In genomic region chr16:56189990-56190902, GRCh38 we compare ENCODE assay signal across 9 cellular contexts. TPM values are rescaled to one million over a fixed set of nuclear protein-coding genes. Genes with fewer than 3 reads are reported as not detected.
DNase-seq lines count a peak whose midpoint lies in the region; ATAC-seq, FAIRE-seq and TF ChIP-seq lines count a peak whose summit lies in the region.
"Had no signal": no experiment of that assay in that cellular context is flagged by ENCODE, and none has a peak within 500 bp of the region (broad histone marks: within the 10 kb centered on the region; RNA-seq: fewer than 3 reads in every experiment).

No MANE protein-coding gene starts in this region.

- POLR2A ChIA-PET in CD8-positive, alpha-beta memory T cell (lab: Charles Lee) = interaction anchor here (0.6 to 1.0 kb wide), 2 partner anchors 13 to 56 kb away, joined by 3 to 5 read pairs; no protein-coding TSS in a partner anchor
- POLR2A ChIA-PET in T-cell (lab: Charles Lee) = interaction anchor here in 1 of 2 donors (0.5 kb wide), 1 partner anchor 68 kb away, joined by 3 read pairs; no protein-coding TSS in a partner anchor

- ATAC-seq in T-cell (replicated peaks in 1 of 4) = peak in 2 of 4 experiments; percentile 2
- no peak for ATAC-seq in foreskin keratinocyte
- no peak for ATAC-seq in GM19455 (IDR thresholded peaks at IDR 0.05; ENCODE audit: unreplicated experiment)

- no peaks in the 10 kb centered on the region for H3K9me3 ChIP-seq in CD8-positive, alpha-beta memory T cell (ENCODE audit: low read length)

- H3K36me3 ChIP-seq in CD8-positive, alpha-beta memory T cell (ENCODE audit: insufficient read depth, low read length) = no peaks in the 10 kb centered on the region

- H3K36me3 Mint-ChIP-seq in CD8-positive, alpha-beta memory T cell = peaks cover 0 to 2% (median 0%) of the 10 kb centered on the region in 3 donors
- H3K36me3 Mint-ChIP-seq in T-cell = no peaks in the 10 kb centered on the region

- H3K4me3 ChIP-seq in CD8-positive, alpha-beta memory T cell (ENCODE audit: low read length) = peak overlapping the region; percentile 46

- peaks cover 12 to 25% of the 10 kb centered on the region in 2 donors for H3K27me3 Mint-ChIP-seq in CD8-positive, alpha-beta memory T cell
- H3K27me3 Mint-ChIP-seq in T-cell = peaks cover 27 to 32% of the 10 kb centered on the region in 2 donors

- peak overlapping the region; percentile 49 to 96 (median 88) for H3K27ac Mint-ChIP-seq in CD8-positive, alpha-beta memory T cell
- peak overlapping the region; percentile 23 to 25 for H3K27ac Mint-ChIP-seq in T-cell

- H3K4me1 ChIP-seq in CD8-positive, alpha-beta memory T cell (ENCODE audit: insufficient read depth, low read length) = peaks cover 24% of the 10 kb centered on the region
- H3K4me1 ChIP-seq in foreskin keratinocyte = no peaks in the 10 kb centered on the region

- CTCF ChIA-PET in CD8-positive, alpha-beta memory T cell (lab: Charles Lee) = interaction anchor here (1.2 to 1.6 kb wide), 5 partner anchors 10 to 72 kb away, joined by 3 to 5 read pairs (median 4); no protein-coding TSS in a partner anchor
- CTCF ChIA-PET in T-cell (lab: Charles Lee) = interaction anchor here (0.6 to 1.6 kb wide), 3 partner anchors 9 to 128 kb away, joined by 3 read pairs; no protein-coding TSS in a partner anchor

- peaks cover 14% of the 10 kb centered on the region for H3K27me3 ChIP-seq in CD8-positive, alpha-beta memory T cell (ENCODE audit: insufficient read depth, low read length, poor library complexity, severe bottlenecking)
- H3K27me3 ChIP-seq in foreskin keratinocyte = peaks cover 94% of the 10 kb centered on the region

- no peaks in the 10 kb centered on the region for H3K9me3 Mint-ChIP-seq in CD8-positive, alpha-beta memory T cell
- H3K9me3 Mint-ChIP-seq in T-cell = no peaks in the 10 kb centered on the region

- H3K4me3 Mint-ChIP-seq in CD8-positive, alpha-beta memory T cell = peak overlapping the region; percentile 81 to 89 (median 85)
- H3K4me3 Mint-ChIP-seq in T-cell = peak overlapping the region; percentile 74 to 77 (median 77)

- TF ChIP-seq POLR2A in GM12892 (IDR thresholded peaks at IDR 0.05; ENCODE audit: low read depth, low read length) = no peak

- no peak for TF ChIP-seq CTCF in foreskin keratinocyte (conservative IDR thresholded peaks at IDR 0.05)

- no peak for FAIRE-seq in GM12892 (lab: Jason Lieb, UNC)
- FAIRE-seq: endometrium had no signal

- H3K4me1 Mint-ChIP-seq in CD8-positive, alpha-beta memory T cell = peaks cover 27 to 53% (median 40%) of the 10 kb centered on the region in 3 donors
- peaks cover 18 to 35% (median 31%) of the 10 kb centered on the region in 3 donors for H3K4me1 Mint-ChIP-seq in T-cell

- H3K27ac ChIP-seq in CD8-positive, alpha-beta memory T cell (ENCODE audit: low read depth, low read length) = no peak overlapping the region
- no peak overlapping the region for H3K27ac ChIP-seq in foreskin keratinocyte

- DNase-seq in CD8-positive, alpha-beta memory T cell = peak in 1 of 5 donors; percentile 49
- peak in 1 of 34 experiments; percentile 6 for DNase-seq in T-cell
- DNase-seq in foreskin keratinocyte = peak; percentile 3 to 5
- peak; percentile 56 for DNase-seq in pons (ENCODE audit: low spot score)
- no peak for DNase-seq in GM12892 (ENCODE audit: insufficient read length)
- DNase-seq in NCI-H2171 treated with DMSO at 0.1 percent for 48 hours (lab: John Stamatoyannopoulos, UW) = no peak
- no peak for DNase-seq in activated CD8-positive, alpha-beta memory T cell treated with anti-CD3 and anti-CD28 coated beads for 24 hours

RNA-seq across cellular contexts. Expression of gene GNAO1, which starts 1.0 kb away (rescaled TPM):
- total RNA-seq in CD8-positive, alpha-beta memory T cell = 1 to 10 TPM; 2.5 TPM
- polyA plus RNA-seq in CD8-positive, alpha-beta memory T cell = 0.86 TPM
- total RNA-seq in T-cell = 10 to 100 TPM in 3 of 5 donors, 1 to 10 TPM in 2; 3.9 to 14.2 (median 12.6) TPM
- total RNA-seq in foreskin keratinocyte = 0.07 and 0.24 TPM in 2 replicates
- 0.03 and 0.08 TPM in 2 replicates for polyA plus RNA-seq in foreskin keratinocyte
- not detected for polyA plus RNA-seq in GM12892 (2012; ENCODE audit: missing spikeins)

Comparison
In these comparisons a context has a peak if more than half of its experiments do, and no peak if none do; other contexts are left out.
1. DNase-seq: peak in foreskin keratinocyte (2 of 2) and pons (single experiment); none in GM12892 (single experiment), NCI-H2171 treated with DMSO at 0.1 percent for 48 hours (single experiment) and activated CD8-positive, alpha-beta memory T cell treated with anti-CD3 and anti-CD28 coated beads for 24 hours (single experiment).